ENCODE assay signal across 21 cellular contexts in the genomic region with DNA sequence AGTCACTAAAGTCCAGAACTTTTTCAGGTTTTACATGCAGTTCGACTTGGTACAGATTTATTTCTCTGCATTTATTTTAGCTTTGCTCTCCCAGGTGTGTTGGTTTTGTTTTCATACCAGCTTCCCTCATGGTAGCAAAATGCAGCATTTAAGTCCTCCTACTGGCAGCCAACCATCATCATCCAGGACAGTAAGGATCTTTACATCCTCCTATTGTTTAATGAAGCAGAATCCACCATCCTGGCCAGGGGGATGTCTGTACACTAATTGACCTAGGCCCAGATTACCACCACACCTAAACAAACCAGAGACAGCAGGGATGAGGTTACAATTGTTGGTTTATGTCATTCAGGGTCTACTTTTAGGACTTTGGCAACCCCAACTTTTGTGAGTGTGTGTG. TPM values are rescaled to one million over a fixed set of nuclear protein-coding genes. Genes with fewer than 3 reads are reported as not detected.
DNase-seq lines count a peak whose midpoint lies in the region; ATAC-seq and FAIRE-seq lines count a peak whose summit lies in the region.
"Had no signal": no experiment of that assay in that cellular context is flagged by ENCODE, and none has a peak within 500 bp of the region (broad histone marks: within the 10 kb centered on the region; RNA-seq: fewer than 3 reads in every experiment).

No MANE protein-coding gene starts in this region.

- H3K27me3 Mint-ChIP-seq in activated naive CD4-positive, alpha-beta T cell treated with anti-CD3 and anti-CD28 coated beads for 36 hours (ENCODE audit: low read depth) = no peaks in the 10 kb centered on the region
- H3K27me3 Mint-ChIP-seq in activated naive CD8-positive, alpha-beta T cell = no peaks in the 10 kb centered on the region

- peaks cover 3% of the 10 kb centered on the region for H3K36me3 Mint-ChIP-seq in activated naive CD4-positive, alpha-beta T cell treated with anti-CD3 and anti-CD28 coated beads for 36 hours (ENCODE audit: low read depth)
- peaks cover 19% of the 10 kb centered on the region for H3K36me3 Mint-ChIP-seq in activated naive CD8-positive, alpha-beta T cell
- H3K36me3 Mint-ChIP-seq in stimulated activated effector memory CD8-positive, alpha-beta T cell treated with anti-CD3 and anti-CD28 coated beads, Interleukin-12 subunit alpha, Interleukin-12 subunit beta, amount 100 ng/mL, for 72 hours = no peaks in the 10 kb centered on the region

- FAIRE-seq in GM18507 (lab: Jason Lieb, UNC) = peak; percentile 5
- FAIRE-seq: D721Med had no signal

- H3K27ac Mint-ChIP-seq in activated naive CD4-positive, alpha-beta T cell treated with anti-CD3 and anti-CD28 coated beads for 36 hours = peak overlapping the region; percentile 68
- H3K27ac Mint-ChIP-seq in activated naive CD8-positive, alpha-beta T cell = peak overlapping the region; percentile 85
- H3K27ac Mint-ChIP-seq in stimulated activated effector memory CD8-positive, alpha-beta T cell treated with anti-CD3 and anti-CD28 coated beads, Interleukin-12 subunit alpha, Interleukin-12 subunit beta, amount 100 ng/mL, for 72 hours = peak overlapping the region; percentile 62
- H3K27ac Mint-ChIP-seq: GM23338 had no signal

- H3K9me3 Mint-ChIP-seq in activated naive CD4-positive, alpha-beta T cell treated with anti-CD3 and anti-CD28 coated beads for 36 hours = no peaks in the 10 kb centered on the region
- H3K9me3 Mint-ChIP-seq in activated naive CD8-positive, alpha-beta T cell (ENCODE audit: low read depth) = no peaks in the 10 kb centered on the region
- no peaks in the 10 kb centered on the region for H3K9me3 Mint-ChIP-seq in stimulated activated effector memory CD8-positive, alpha-beta T cell treated with anti-CD3 and anti-CD28 coated beads, Interleukin-12 subunit alpha, Interleukin-12 subunit beta, amount 100 ng/mL, for 72 hours
- H3K9me3 Mint-ChIP-seq: GM23338 had no signal

- H3K4me3 Mint-ChIP-seq in activated naive CD4-positive, alpha-beta T cell treated with anti-CD3 and anti-CD28 coated beads for 36 hours = peak overlapping the region; percentile 64
- peak overlapping the region; percentile 61 for H3K4me3 Mint-ChIP-seq in activated naive CD8-positive, alpha-beta T cell
- H3K4me3 Mint-ChIP-seq in stimulated activated effector memory CD8-positive, alpha-beta T cell treated with anti-CD3 and anti-CD28 coated beads, Interleukin-12 subunit alpha, Interleukin-12 subunit beta, amount 100 ng/mL, for 72 hours = peak overlapping the region; percentile 26
- H3K4me3 Mint-ChIP-seq: GM23338 had no signal

- CTCF ChIA-PET in activated naive CD4-positive, alpha-beta T cell treated with anti-CD3 and anti-CD28 coated beads for 36 hours (lab: Charles Lee) = interaction anchor here (0.8 to 3.7 kb wide), 8 partner anchors 9 to 32 kb away, joined by 3 to 15 read pairs (median 6); no protein-coding TSS in a partner anchor

- no peak for DNase-seq in activated naive CD4-positive, alpha-beta T cell treated with anti-CD3 and anti-CD28 coated beads for 36 hours
- no peak for DNase-seq in activated naive CD4-positive, alpha-beta T cell treated with Interleukin-2 at 50 U/mL for 16 hours
- DNase-seq in GM18507 (ENCODE audit: extremely low spot score, insufficient read length, low read depth) (no peak), DMS153 treated with DMSO at 0.1 percent for 48 hours (lab: John Stamatoyannopoulos, UW; ENCODE audit: unreplicated experiment) (no peak), CD1c-positive myeloid dendritic cell (ENCODE audit: extremely low spot score) (no peak)
- no peak for DNase-seq in stimulated activated effector memory CD8-positive, alpha-beta T cell treated with anti-CD3 and anti-CD28 coated beads, Interleukin-12 subunit alpha, Interleukin-12 subunit beta, amount 100 ng/mL, for 72 hours (ENCODE audit: low spot score in 2 of 2)
- DNase-seq: activated CD4-positive, alpha-beta T cell treated with anti-CD3 and anti-CD28 coated beads for 48 hours; caudate nucleus; Kasumi-1; MV-4-11; NCI-H1436 treated with DMSO at 0.1 percent for 48 hours; NCI-H446; NCI-H82; pancreas; retina; stimulated activated CD4-positive, alpha-beta T cell treated with anti-CD3 and anti-CD28 coated beads, Interleukin-1b, Interleukin-23, amount 100 ng/mL, for 48 hours; stimulated activated CD8-positive, alpha-beta memory T cell treated with anti-CD3 and anti-CD28 coated beads, Interleukin-4, amount 100 ng/mL, for 48 hours had no signal

- peaks cover 79% of the 10 kb centered on the region for H3K4me1 Mint-ChIP-seq in activated naive CD4-positive, alpha-beta T cell treated with anti-CD3 and anti-CD28 coated beads for 36 hours (ENCODE audit: low read depth)
- H3K4me1 Mint-ChIP-seq in activated naive CD8-positive, alpha-beta T cell (ENCODE audit: low read depth) = peaks cover 82% of the 10 kb centered on the region
- peaks cover 54% of the 10 kb centered on the region for H3K4me1 Mint-ChIP-seq in stimulated activated effector memory CD8-positive, alpha-beta T cell treated with anti-CD3 and anti-CD28 coated beads, Interleukin-12 subunit alpha, Interleukin-12 subunit beta, amount 100 ng/mL, for 72 hours

- intact Hi-C loops in activated naive CD4-positive, alpha-beta T cell treated with anti-CD3 and anti-CD28 coated beads for 36 hours (cut with micrococcal nuclease) = no loop called here

- ATAC-seq in stimulated activated effector memory CD8-positive, alpha-beta T cell treated with anti-CD3 and anti-CD28 coated beads, Interleukin-12 subunit alpha, Interleukin-12 subunit beta, amount 100 ng/mL, for 72 hours = no peak
- no peak for ATAC-seq in HG02588 (IDR thresholded peaks at IDR 0.05; ENCODE audit: unreplicated experiment)
- ATAC-seq: GM23338, pancreas had no signal

RNA-seq across cellular contexts. Expression of gene CAMK4, which starts 22.3 kb away (rescaled TPM):
- total RNA-seq in activated naive CD4-positive, alpha-beta T cell treated with anti-CD3 and anti-CD28 coated beads for 36 hours = 10 to 100 TPM; 40.6 to 44.4 TPM
